In genomic region chr17:44123356-44124117, GRCh38 we compare ENCODE assay signal across 8 cellular contexts. TPM values are rescaled to one million over a fixed set of nuclear protein-coding genes. Genes with fewer than 3 reads are reported as not detected.
DNase-seq lines count a peak whose midpoint lies in the region; ATAC-seq and TF ChIP-seq lines count a peak whose summit lies in the region.

Gene HDAC5, minus strand, starts transcription at chr17:44123641. Its CDS starts 6,126 bp downstream, at chr17:44117515.

- H2AFZ ChIP-seq in DND-41 (ENCODE audit: low read depth, low read length): peak within 1 kb of the TSS; percentile 99

- H3K27ac ChIP-seq in DND-41 (ENCODE audit: low read length) (peak within 1 kb of the TSS; percentile 89), KOPT-K1 (ENCODE audit: low read depth, low read length, poor library complexity, severe bottlenecking) (peak within 1 kb of the TSS; percentile 29), Peyer's patch (peak within 1 kb of the TSS; percentile 89 to 98 (median 92)), esophagus muscularis mucosa (replicated peaks in 1 of 4) (peak within 1 kb of the TSS; percentile 96 to 99 (median 98))

- H3K4me1 ChIP-seq in DND-41 (ENCODE audit: insufficient read depth, low read length): peaks cover 21% of the 10 kb centered on the region
- peaks cover 0 to 43% (median 8%) of the 10 kb centered on the region in 4 donors for H3K4me1 ChIP-seq in Peyer's patch
- peaks cover 48 to 56% (median 54%) of the 10 kb centered on the region in 4 donors for H3K4me1 ChIP-seq in esophagus muscularis mucosa

- H3K9ac ChIP-seq in DND-41 (ENCODE audit: low read depth, low read length): peak within 1 kb of the TSS; percentile 71

- H3K4me3 ChIP-seq in DND-41 (ENCODE audit: low read depth in 1 of 2, low read length in 2 of 2): peak within 1 kb of the TSS; percentile 61 to 89
- peak within 1 kb of the TSS; percentile 85 to 99 (median 96) for H3K4me3 ChIP-seq in Peyer's patch
- H3K4me3 ChIP-seq in esophagus muscularis mucosa: peak within 1 kb of the TSS; percentile 80 to 100 (median 99)

- H3K27me3 ChIP-seq in DND-41 (ENCODE audit: insufficient read depth, low read length, poor library complexity): peaks cover 16% of the 10 kb centered on the region
- no peaks in the 10 kb centered on the region for H3K27me3 ChIP-seq in Peyer's patch
- H3K27me3 ChIP-seq in esophagus muscularis mucosa: no peaks in the 10 kb centered on the region

- intact Hi-C loops in esophagus muscularis mucosa (cut with DNase I): no loop called here

- no peaks in the 10 kb centered on the region for H3K79me2 ChIP-seq in DND-41 (ENCODE audit: insufficient read depth, low read length)

- peak within 1 kb of the TSS; percentile 83 for H3K4me2 ChIP-seq in DND-41 (ENCODE audit: insufficient read depth, low read length)

- DNase-seq in DND-41: peak; percentile 96
- peak; percentile 97 to 98 (median 98) for DNase-seq in Peyer's patch
- DNase-seq in activated T-cell treated with anti-CD3 and anti-CD28 coated beads, Interleukin-2, amount 50 U/mL, for 48 hours: peak; percentile 98 to 99
- DNase-seq in esophagus muscularis mucosa (ENCODE audit: extremely low spot score): peak; percentile 100
- peak; percentile 95 for DNase-seq in myocyte (ENCODE audit: low read depth)
- DNase-seq in stimulated activated CD8-positive, alpha-beta memory T cell treated with anti-CD3 and anti-CD28 coated beads, Interleukin-7, amount 100 ng/mL, for 4 hours (ENCODE audit: low read depth in 2 of 2): peak; percentile 93 to 95

- TF ChIP-seq EP300 in esophagus muscularis mucosa (IDR thresholded peaks at IDR 0.05): no peak

- peak; percentile 47 to 62 for TF ChIP-seq POLR2A in Peyer's patch (IDR thresholded peaks at IDR 0.05)
- TF ChIP-seq POLR2A in esophagus muscularis mucosa (IDR thresholded peaks at IDR 0.05; ENCODE audit: low read depth): no peak

- no peaks in the 10 kb centered on the region for H3K36me3 ChIP-seq in DND-41 (ENCODE audit: insufficient read depth, low read length)
- no peaks in the 10 kb centered on the region for H3K36me3 ChIP-seq in KOPT-K1 (ENCODE audit: insufficient read depth, low read length)
- no peaks in the 10 kb centered on the region for H3K36me3 ChIP-seq in Peyer's patch
- no peaks in the 10 kb centered on the region for H3K36me3 ChIP-seq in esophagus muscularis mucosa

- peak; percentile 93 for ATAC-seq in DND-41 (ENCODE audit: insufficient read depth, low read depth)
- ATAC-seq in GM21786 (IDR thresholded peaks at IDR 0.05; ENCODE audit: unreplicated experiment): peak; percentile 84

- peaks cover 20% of the 10 kb centered on the region for H4K20me1 ChIP-seq in DND-41 (ENCODE audit: insufficient read depth, low read length)

- TF ChIP-seq CTCF in DND-41 (IDR thresholded peaks at IDR 0.05; ENCODE audit: borderline replicate concordance, extremely low read depth, low read length, poor library complexity, severe bottlenecking) (peak; percentile 73), Peyer's patch (IDR thresholded peaks at IDR 0.05) (peak; percentile 17 to 62 (median 58)), esophagus muscularis mucosa (IDR thresholded peaks at IDR 0.05) (peak; percentile 63 to 79 (median 68))

- WGBS in esophagus muscularis mucosa: 0% methylated on average over 23 of the region's 78 CpGs

- no peaks in the 10 kb centered on the region for H3K9me3 ChIP-seq in DND-41 (ENCODE audit: insufficient read depth, low read length, severe bottlenecking)
- H3K9me3 ChIP-seq in KOPT-K1 (ENCODE audit: insufficient read depth, low read length, poor library complexity, severe bottlenecking): no peaks in the 10 kb centered on the region
- no peaks in the 10 kb centered on the region for H3K9me3 ChIP-seq in Peyer's patch
- no peaks in the 10 kb centered on the region for H3K9me3 ChIP-seq in esophagus muscularis mucosa

RNA-seq across cellular contexts. Expression of gene HDAC5, which starts in this region (rescaled TPM):
- total RNA-seq in Peyer's patch (10 to 100 TPM; 42.4 to 71.0 (median 48.4) TPM), esophagus muscularis mucosa (100 to 1,000 TPM in 3 of 4 donors, 10 to 100 TPM in 1; 75.6 to 237 (median 130) TPM), myocyte (646 and 649 TPM in 2 replicates)
- 153 TPM for polyA plus RNA-seq in myocyte (2012)

Comparison
In these comparisons a context has a peak if more than half of its experiments do, and no peak if none do; other contexts are left out.
1. Peak in every context shown above with its lines: DNase-seq, ATAC-seq, H3K4me3 ChIP-seq and H3K27ac ChIP-seq.
2. H3K27ac ChIP-seq: peak in every context shown above with its lines; median percentile 98 in esophagus muscularis mucosa; 92 in Peyer's patch; 89 in DND-41; 29 in KOPT-K1.